ENCODE assay signal across 26 cellular contexts in the genomic region with DNA sequence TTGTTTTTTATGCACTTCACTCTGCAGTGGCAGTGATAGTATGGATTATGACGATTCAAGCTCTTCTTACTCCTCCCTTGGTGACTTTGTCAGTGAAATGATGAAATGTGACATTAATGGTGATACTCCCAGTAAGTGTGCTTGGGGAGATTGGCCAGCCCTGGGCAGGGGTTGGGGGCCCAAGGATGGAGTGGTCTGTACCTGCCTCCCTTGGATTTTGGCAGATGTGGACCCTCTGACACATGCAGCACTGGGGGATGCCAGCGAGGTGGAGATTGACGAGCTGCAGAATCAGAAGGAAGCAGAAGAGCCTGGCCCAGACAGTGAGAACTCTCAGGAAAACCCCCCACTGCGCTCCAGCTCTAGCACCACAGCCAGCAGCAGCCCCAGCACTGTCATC.
"Had no signal": no experiment of that assay in that cellular context is flagged by ENCODE, and none has a peak within 500 bp of the region (broad histone marks: within the 10 kb centered on the region; RNA-seq: fewer than 3 reads in every experiment).

No MANE protein-coding gene starts in this region.

- H3K27ac ChIP-seq: dorsolateral prefrontal cortex, epithelial cell of prostate, esophagus muscularis mucosa, left ventricle myocardium inferior, neutrophil, psoas muscle, right lobe of liver, spleen, testis, tibial nerve, upper lobe of right lung, vagina had no signal

- DNase-seq: cortex of kidney; dorsolateral prefrontal cortex; effector CD8-positive, alpha-beta T cell; gastrocnemius medialis; glutamatergic neuron; kidney; left cardiac atrium; left ventricle myocardium inferior; mesendoderm; naive thymus-derived CD4-positive, alpha-beta T cell; psoas muscle; retina; right lobe of liver; spleen; stimulated activated CD4-positive, alpha-beta T cell treated with anti-CD3 and anti-CD28 coated beads, Interleukin-15, amount 100 ng/mL, for 24 hours; stimulated activated CD4-positive, alpha-beta T cell treated with anti-CD3 and anti-CD28 coated beads, Interleukin-1b, Interleukin-23, amount 100 ng/mL, for 48 hours; stimulated activated CD4-positive, alpha-beta T cell treated with anti-CD3 and anti-CD28 coated beads, Interleukin-4, amount 100 ng/mL, for 24 hours; testis; upper lobe of right lung had no signal

- H3K27me3 ChIP-seq: dorsolateral prefrontal cortex, esophagus muscularis mucosa, gastrocnemius medialis, neutrophil, right lobe of liver, spleen, testis, tibial nerve, upper lobe of right lung, vagina had no signal

- H3K9me3 ChIP-seq: esophagus muscularis mucosa, gastrocnemius medialis, left ventricle myocardium inferior, neutrophil, psoas muscle, right lobe of liver, spleen, testis, tibial nerve, upper lobe of right lung, vagina had no signal

- H3K4me3 ChIP-seq: dorsolateral prefrontal cortex, esophagus muscularis mucosa, gastrocnemius medialis, left ventricle myocardium inferior, lung, psoas muscle, right lobe of liver, spleen, testis, tibial nerve, upper lobe of right lung, vagina had no signal

- H3K4me1 ChIP-seq: spleen, testis, tibial nerve, upper lobe of right lung, vagina had no signal

- ATAC-seq: gastrocnemius medialis; left cardiac atrium; naive thymus-derived CD4-positive, alpha-beta T cell; psoas muscle; right lobe of liver; stimulated activated memory B cell treated with anti-CD40 and anti-IgM and Interleukin-4, amounts not matched to agents 10 μg/mL and 1 μg/mL and 100 μg/mL, for 72 hours; upper lobe of right lung had no signal

- FAIRE-seq: kidney had no signal
